Comparison of ENCODE assay signal across 24 cellular contexts in the genomic region with DNA sequence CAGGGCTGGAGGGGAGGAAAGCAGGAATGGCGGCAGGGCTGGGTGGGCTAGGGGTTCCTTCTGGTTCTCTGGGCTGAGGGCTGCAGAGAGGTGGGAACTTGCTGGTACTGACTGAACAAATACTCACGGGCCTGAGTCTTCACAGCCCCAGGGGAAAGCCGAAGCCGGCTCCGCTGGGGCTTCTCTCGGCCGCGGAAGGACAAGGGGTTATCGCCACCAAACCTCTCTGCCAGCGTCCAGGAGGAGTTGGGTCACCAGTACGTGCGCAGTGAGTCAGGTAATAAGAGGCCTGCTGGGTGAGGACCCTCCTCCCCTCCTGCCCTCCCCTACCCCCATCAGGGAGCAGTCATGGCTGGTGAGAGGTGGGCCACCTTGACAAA. TPM values are rescaled to one million over a fixed set of nuclear protein-coding genes. Genes with fewer than 3 reads are reported as not detected.
DNase-seq lines count a peak whose midpoint lies in the region; ATAC-seq and TF ChIP-seq lines count a peak whose summit lies in the region.
"Had no signal": no experiment of that assay in that cellular context is flagged by ENCODE, and none has a peak within 500 bp of the region (broad histone marks: within the 10 kb centered on the region; RNA-seq: fewer than 3 reads in every experiment).

No MANE protein-coding gene starts in this region.

- TF ChIP-seq POLR2A in gastrocnemius medialis (IDR thresholded peaks at IDR 0.05) (no peak), ovary (IDR thresholded peaks at IDR 0.05) (no peak)

- no peak for TF ChIP-seq CTCF in gastrocnemius medialis (IDR thresholded peaks at IDR 0.05 in 4 of 5, conservative IDR thresholded peaks at IDR 0.05 in 1 of 5)
- TF ChIP-seq CTCF in ovary (IDR thresholded peaks at IDR 0.05) = no peak
- no peak for TF ChIP-seq CTCF in RWPE1 (conservative IDR thresholded peaks at IDR 0.05; ENCODE audit: low read depth)

- POLR2A ChIA-PET in RWPE1 (lab: Yijun Ruan, JAX; ENCODE audit: low non-redundant PET) = no interaction called here

- H3K9me3 ChIP-seq in ES-I3 (ENCODE audit: control insufficient read depth, insufficient read depth, low read length) = no peaks in the 10 kb centered on the region
- no peaks in the 10 kb centered on the region for H3K9me3 ChIP-seq in T-helper 17 cell (ENCODE audit: control insufficient read depth, low read length, poor library complexity, severe bottlenecking)
- H3K9me3 ChIP-seq in iPS-18c (ENCODE audit: control insufficient read depth, insufficient read depth, low read length) = no peaks in the 10 kb centered on the region
- no peaks in the 10 kb centered on the region for H3K9me3 ChIP-seq in gastrocnemius medialis
- H3K9me3 ChIP-seq in ovary = no peaks in the 10 kb centered on the region
- H3K9me3 ChIP-seq: tibial nerve had no signal

- WGBS in ovary, 3 donors = 82 to 88% (median 85%) methylated on average over 12 of the region's 12 CpGs

- ATAC-seq in T-helper 17 cell = no peak
- no peak for ATAC-seq in gastrocnemius medialis

- peak overlapping the region; percentile 57 for H3K4me3 Mint-ChIP-seq in T-helper 17 cell
- H3K4me3 Mint-ChIP-seq: activated CD4-positive, alpha-beta T cell treated with anti-CD3 and anti-CD28 coated beads, Interleukin-2, amount 10 ng/mL, durations not matched to agents 7 days and 5 days; activated naive CD4-positive, alpha-beta T cell treated with anti-CD3 and anti-CD28 coated beads, Interleukin-2, amount 50 U/mL, for 24 hours; HFFc6 had no signal

- H3K27ac ChIP-seq in gastrocnemius medialis (peak overlapping the region; percentile 13 to 78 (median 54)), ovary (no peak overlapping the region), RWPE1 (no peak overlapping the region)
- H3K27ac ChIP-seq: cardiac muscle cell, tibial nerve, WERI-Rb-1 had no signal

- no peak for TF ChIP-seq EP300 in ovary (IDR thresholded peaks at IDR 0.05)

- H3K4me3 ChIP-seq in iPS-18c (ENCODE audit: insufficient read depth, low read depth, low read length) (peak overlapping the region; percentile 44; the same call in 1 of the 2 replicates), gastrocnemius medialis (no peak overlapping the region), ovary (no peak overlapping the region)
- H3K4me3 ChIP-seq: cardiac muscle cell had no signal

- H3K4me1 ChIP-seq in ES-I3 (ENCODE audit: insufficient read depth, low read length) (peaks cover 26% of the 10 kb centered on the region), gastrocnemius medialis (peaks cover 3 to 21% of the 10 kb centered on the region in 2 donors), ovary (ENCODE audit: insufficient read depth) (peaks cover 1% of the 10 kb centered on the region)

- H3K9ac ChIP-seq in ES-I3 (ENCODE audit: low read depth, low read length) = peak overlapping the region; percentile 49

- H3K36me3 Mint-ChIP-seq in T-helper 17 cell (ENCODE audit: low read depth) = no peaks in the 10 kb centered on the region
- H3K36me3 Mint-ChIP-seq: activated naive CD4-positive, alpha-beta T cell treated with anti-CD3 and anti-CD28 coated beads, Interleukin-2, amount 50 U/mL, for 24 hours; CD14-positive monocyte; immature natural killer cell had no signal

- H3K27ac Mint-ChIP-seq in T-helper 17 cell = no peak overlapping the region
- H3K27ac Mint-ChIP-seq: activated CD4-positive, alpha-beta T cell treated with anti-CD3 and anti-CD28 coated beads, Interleukin-2, amount 10 ng/mL, durations not matched to agents 7 days and 5 days; activated naive CD4-positive, alpha-beta T cell treated with anti-CD3 and anti-CD28 coated beads, Interleukin-2, amount 50 U/mL, for 24 hours; CD14-positive monocyte; HFFc6; immature natural killer cell; stimulated activated naive CD8-positive, alpha-beta T cell treated with anti-CD3 and anti-CD28 coated beads, Interleukin-15, amount 100 ng/mL, for 72 hours had no signal

- in situ Hi-C loops in gastrocnemius medialis (cut with MboI; ENCODE audit: low sequenced_read_pairs in 4 of 4) = no loop called here

- no peak for DNase-seq in T-helper 17 cell
- no peak for DNase-seq in gastrocnemius medialis
- no peak for DNase-seq in ovary
- no peak for DNase-seq in NCI-H2196 treated with DMSO at 0.1 percent for 48 hours (lab: John Stamatoyannopoulos, UW; ENCODE audit: unreplicated experiment)
- DNase-seq in RWPE1 (ENCODE audit: low spot score) = no peak
- DNase-seq: activated CD4-positive, alpha-beta T cell treated with anti-CD3 and anti-CD28 coated beads, Interleukin-2, amount 10 ng/mL, durations not matched to agents 7 days and 5 days; aorta; DMS 273 treated with DMSO at 0.1 percent for 48 hours; HFFc6; immature natural killer cell; Karpas-422; MV-4-11; NCI-H1694; posterior cingulate gyrus; stimulated activated naive CD8-positive, alpha-beta T cell treated with anti-CD3 and anti-CD28 coated beads, Interleukin-15, amount 100 ng/mL, for 72 hours; T-helper 9 cell; WERI-Rb-1 had no signal

- H3K36me3 ChIP-seq in ES-I3 (ENCODE audit: insufficient read depth, low read length) (no peaks in the 10 kb centered on the region), gastrocnemius medialis (peaks cover 0 to 58% of the 10 kb centered on the region in 2 donors), ovary (no peaks in the 10 kb centered on the region)
- H3K36me3 ChIP-seq: tibial nerve, WERI-Rb-1 had no signal

- CTCF ChIA-PET in RWPE1 (lab: Yijun Ruan, JAX) = interaction anchor here (0.8 kb wide), 1 partner anchor 26 kb away, joined by 3 read pairs; no protein-coding TSS in a partner anchor

- peaks cover 2% of the 10 kb centered on the region for H3K4me1 Mint-ChIP-seq in T-helper 17 cell

- peaks cover 58% of the 10 kb centered on the region for H3K27me3 Mint-ChIP-seq in T-helper 17 cell

- intact Hi-C loops in gastrocnemius medialis (cut with DNase I; ENCODE audit: low total_unique reads) (loop anchor here (2.0 kb wide), 1 partner anchor 22 kb away; no protein-coding TSS in a partner anchor), ovary (cut with DNase I) (no loop called here)

- H3K27me3 ChIP-seq in gastrocnemius medialis (no peaks in the 10 kb centered on the region), ovary (no peaks in the 10 kb centered on the region)

RNA-seq across cellular contexts. Expression of a gene that starts 13.5 kb away (rescaled TPM):
- 10 to 100 TPM; 25.1 to 27.2 TPM for total RNA-seq in T-helper 17 cell
- 10 to 100 TPM; 18.0 to 25.8 (median 24.4) TPM for total RNA-seq in gastrocnemius medialis
- 10 to 100 TPM; 14.2 to 35.7 (median 23.7) TPM for total RNA-seq in ovary
- 10 to 100 TPM; 20.0 to 33.7 TPM for polyA plus RNA-seq in ovary

RNA-seq across cellular contexts. Expression of a gene that starts 29.1 kb away (rescaled TPM):
- under 1 TPM in 1 of 2 donors, not detected in 1; 0.13 TPM for total RNA-seq in T-helper 17 cell
- total RNA-seq in gastrocnemius medialis = under 1 TPM in 1 of 4 donors, not detected in 3; 0.11 TPM
- under 1 TPM in 3 of 7 donors, not detected in 4; 0.10 to 0.28 (median 0.24) TPM for total RNA-seq in ovary
- under 1 TPM in 1 of 2 donors, not detected in 1; 0.05 TPM for polyA plus RNA-seq in ovary
- total RNA-seq: activated CD4-positive, alpha-beta T cell treated with anti-CD3 and anti-CD28 coated beads, Interleukin-2, amount 10 ng/mL, durations not matched to agents 7 days and 5 days; endothelial cell of umbilical vein had no signal
- polyA plus RNA-seq: CD14-positive monocyte, endothelial cell of umbilical vein, immature natural killer cell had no signal

RNA-seq across cellular contexts. Expression of a gene that starts 50.5 kb away (rescaled TPM):
- total RNA-seq in T-helper 17 cell (1 to 10 TPM; 7.3 to 8.4 TPM), gastrocnemius medialis (100 to 1,000 TPM; 104 to 387 (median 222) TPM), ovary (10 to 100 TPM; 13.9 to 79.7 (median 29.6) TPM)
- polyA plus RNA-seq in ovary = 10 to 100 TPM in 1 of 2 donors, 1 to 10 TPM in 1; 9.9 to 31.4 TPM
- polyA plus RNA-seq: CD14-positive monocyte, immature natural killer cell had no signal

RNA-seq across cellular contexts. Expression of a gene that starts 58.4 kb away (rescaled TPM):
- total RNA-seq in T-helper 17 cell (10 to 100 TPM in 1 of 2 donors, 1 to 10 TPM in 1; 9.4 to 10.4 TPM), gastrocnemius medialis (10 to 100 TPM; 21.0 to 50.5 (median 37.2) TPM), ovary (100 to 1,000 TPM in 6 of 7 donors, 10 to 100 TPM in 1; 89.4 to 181 (median 135) TPM)
- 10 to 100 TPM in 1 of 2 donors, 1 to 10 TPM in 1; 4.0 to 76.0 TPM for polyA plus RNA-seq in ovary

RNA-seq across cellular contexts. Expression of a gene that starts 58.6 kb away (rescaled TPM):
- total RNA-seq in T-helper 17 cell (under 1 TPM; 0.42 to 0.77 TPM), gastrocnemius medialis (1 to 10 TPM in 3 of 4 donors, under 1 TPM in 1; 0.87 to 6.7 (median 3.3) TPM), ovary (10 to 100 TPM in 6 of 7 donors, 1 to 10 TPM in 1; 5.8 to 22.7 (median 10.7) TPM)
- 1 to 10 TPM in 1 of 2 donors, under 1 TPM in 1; 0.62 to 6.5 TPM for polyA plus RNA-seq in ovary
- total RNA-seq: endothelial cell of umbilical vein had no signal
- polyA plus RNA-seq: CD14-positive monocyte, endothelial cell of umbilical vein had no signal

Comparison
In these comparisons a context has a peak if more than half of its experiments do, and no peak if none do; other contexts are left out.
1. H3K27ac ChIP-seq: peak in gastrocnemius medialis (4 of 4); none in ovary (0 of 2) and RWPE1 (single experiment).